In the genomic region with DNA sequence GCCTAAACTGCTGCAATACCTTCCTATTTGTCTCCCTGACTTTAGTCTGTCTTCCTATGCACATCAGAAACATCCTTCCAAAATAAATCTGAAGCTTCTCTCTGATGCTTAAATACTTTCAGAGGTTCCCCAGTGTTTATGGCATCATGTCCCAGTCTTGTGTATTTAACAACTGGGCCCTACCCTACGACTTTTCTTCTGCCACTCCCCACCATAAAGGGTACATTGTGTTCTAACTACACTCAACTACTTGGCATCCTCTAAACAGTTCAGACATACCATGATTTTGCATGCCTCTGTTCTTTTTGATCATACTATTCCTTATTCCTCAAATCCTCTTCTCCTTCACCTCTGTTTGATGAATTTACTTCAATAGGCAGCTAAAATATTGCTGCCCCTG, we compare ENCODE assay signal across 32 cellular contexts.
"Had no signal": no experiment of that assay in that cellular context is flagged by ENCODE, and none has a peak within 500 bp of the region (broad histone marks: within the 10 kb centered on the region; RNA-seq: fewer than 3 reads in every experiment).

No MANE protein-coding gene starts in this region.

- ATAC-seq: activated CD4-positive, alpha-beta T cell treated with anti-CD3 and anti-CD28 coated beads for 36 hours; activated CD8-positive, alpha-beta memory T cell treated with anti-CD3 and anti-CD28 coated beads, Interleukin-2, amount 10 ng/mL, durations not matched to agents 7 days and 5 days; activated CD8-positive, alpha-beta T cell treated with anti-CD3 and anti-CD28 coated beads, Interleukin-2, amount 10 ng/mL, durations not matched to agents 7 days and 5 days; activated naive CD8-positive, alpha-beta T cell treated with anti-CD3 and anti-CD28 coated beads, Interleukin-2, amount 50 U/mL, for 24 hours; esophagus mucosa; gastrocnemius medialis; T-helper 17 cell had no signal

- H3K27me3 ChIP-seq: ascending aorta, dorsolateral prefrontal cortex, gastrocnemius medialis had no signal

- H3K9me3 ChIP-seq: gastrocnemius medialis had no signal

- H3K4me1 ChIP-seq: ascending aorta, gastrocnemius medialis had no signal

- H3K36me3 Mint-ChIP-seq: activated CD8-positive, alpha-beta memory T cell treated with anti-CD3 and anti-CD28 coated beads, Interleukin-2, amount 10 ng/mL, durations not matched to agents 7 days and 5 days; activated naive CD8-positive, alpha-beta T cell treated with anti-CD3 and anti-CD28 coated beads for 36 hours; brain had no signal

- H3K36me3 ChIP-seq: ascending aorta, gastrocnemius medialis had no signal

- H3K27ac Mint-ChIP-seq: activated CD4-positive, alpha-beta memory T cell treated with anti-CD3 and anti-CD28 coated beads for 36 hours; activated CD4-positive, alpha-beta T cell treated with anti-CD3 and anti-CD28 coated beads for 36 hours; activated CD4-positive, alpha-beta T cell treated with anti-CD3 and anti-CD28 coated beads, Interleukin-2, amount 10 ng/mL, durations not matched to agents 24 days and 14 days; activated CD8-positive, alpha-beta memory T cell treated with anti-CD3 and anti-CD28 coated beads, Interleukin-2, amount 10 ng/mL, durations not matched to agents 7 days and 5 days; activated CD8-positive, alpha-beta T cell treated with anti-CD3 and anti-CD28 coated beads, Interleukin-2, amount 10 ng/mL, durations not matched to agents 7 days and 5 days; activated naive CD4-positive, alpha-beta T cell treated with anti-CD3 and anti-CD28 coated beads for 36 hours; activated naive CD4-positive, alpha-beta T cell treated with anti-CD3 and anti-CD28 coated beads, Interleukin-2, amount 50 U/mL, for 24 hours; activated naive CD8-positive, alpha-beta T cell treated with anti-CD3 and anti-CD28 coated beads for 36 hours; activated naive CD8-positive, alpha-beta T cell treated with anti-CD3 and anti-CD28 coated beads, Interleukin-2, amount 50 U/mL, for 24 hours; activated T-helper 1 cell treated with anti-CD3 and anti-CD28 coated beads, Interleukin-12 subunit alpha, Interleukin-12 subunit beta, Interleukin-2, Interleukin-4 antibody, amounts not matched to agents 30 ng/mL and 10 ng/mL and 1 ng/mL, durations not matched to agents 14 hours and 24 hours and 36 hours; activated T-helper 2 cell treated with anti-CD3 and anti-CD28 coated beads, Interferon-gamma antibody, Interleukin-2, Interleukin-4, amounts not matched to agents 10 μg/mL and 5 μg/mL and 100 μg/mL, durations not matched to agents 14 hours and 24 hours and 36 hours; brain; dendritic cell treated with granulocyte-macrophage colony-stimulating factor and Interleukin-4, amounts not matched to agents 40 ng/mL and 50 ng/mL, for 4 days; endodermal cell; T-helper 17 cell; T-helper 2 cell treated with Interferon-gamma antibody and Interleukin-4, amounts not matched to agents 5 μg/mL and 100 μg/mL, for 36 hours had no signal

- H3K4me1 Mint-ChIP-seq: activated CD4-positive, alpha-beta T cell treated with anti-CD3 and anti-CD28 coated beads for 36 hours; activated CD4-positive, alpha-beta T cell treated with anti-CD3 and anti-CD28 coated beads, Interleukin-2, amount 10 ng/mL, durations not matched to agents 24 days and 14 days; activated CD8-positive, alpha-beta memory T cell treated with anti-CD3 and anti-CD28 coated beads, Interleukin-2, amount 10 ng/mL, durations not matched to agents 7 days and 5 days; activated naive CD4-positive, alpha-beta T cell treated with anti-CD3 and anti-CD28 coated beads, Interleukin-2, amount 50 U/mL, for 24 hours; activated naive CD8-positive, alpha-beta T cell treated with anti-CD3 and anti-CD28 coated beads for 36 hours; brain; central memory CD8-positive, alpha-beta T cell; T-helper 17 cell had no signal

- H3K9me3 Mint-ChIP-seq: activated CD4-positive, alpha-beta T cell treated with anti-CD3 and anti-CD28 coated beads, Interleukin-2, amount 10 ng/mL, durations not matched to agents 24 days and 14 days; activated naive CD8-positive, alpha-beta T cell treated with anti-CD3 and anti-CD28 coated beads, Interleukin-2, amount 50 U/mL, for 24 hours; activated T-helper 1 cell treated with anti-CD3 and anti-CD28 coated beads, Interleukin-12 subunit alpha, Interleukin-12 subunit beta, Interleukin-2, Interleukin-4 antibody, amounts not matched to agents 30 ng/mL and 10 ng/mL and 1 ng/mL, durations not matched to agents 14 hours and 24 hours and 36 hours; activated T-helper 2 cell treated with anti-CD3 and anti-CD28 coated beads, Interferon-gamma antibody, Interleukin-2, Interleukin-4, amounts not matched to agents 10 μg/mL and 5 μg/mL and 100 μg/mL, durations not matched to agents 14 hours and 24 hours and 36 hours; dendritic cell treated with granulocyte-macrophage colony-stimulating factor and Interleukin-4, amounts not matched to agents 40 ng/mL and 50 ng/mL, for 4 days; T-helper 2 cell treated with Interferon-gamma antibody and Interleukin-4, amounts not matched to agents 5 μg/mL and 100 μg/mL, for 36 hours had no signal

- H3K27ac ChIP-seq: ascending aorta, coronary artery, dorsolateral prefrontal cortex, gastrocnemius medialis had no signal

- H3K4me3 Mint-ChIP-seq: activated CD4-positive, alpha-beta memory T cell treated with anti-CD3 and anti-CD28 coated beads for 36 hours; activated CD4-positive, alpha-beta T cell treated with anti-CD3 and anti-CD28 coated beads for 36 hours; activated CD4-positive, alpha-beta T cell treated with anti-CD3 and anti-CD28 coated beads, Interleukin-2, amount 10 ng/mL, durations not matched to agents 24 days and 14 days; activated CD8-positive, alpha-beta memory T cell treated with anti-CD3 and anti-CD28 coated beads, Interleukin-2, amount 10 ng/mL, durations not matched to agents 7 days and 5 days; activated CD8-positive, alpha-beta T cell treated with anti-CD3 and anti-CD28 coated beads, Interleukin-2, amount 10 ng/mL, durations not matched to agents 7 days and 5 days; activated naive CD4-positive, alpha-beta T cell treated with anti-CD3 and anti-CD28 coated beads for 36 hours; activated naive CD4-positive, alpha-beta T cell treated with anti-CD3 and anti-CD28 coated beads, Interleukin-2, amount 50 U/mL, for 24 hours; activated naive CD8-positive, alpha-beta T cell treated with anti-CD3 and anti-CD28 coated beads for 36 hours; activated naive CD8-positive, alpha-beta T cell treated with anti-CD3 and anti-CD28 coated beads, Interleukin-2, amount 50 U/mL, for 24 hours; activated T-helper 1 cell treated with anti-CD3 and anti-CD28 coated beads, Interleukin-12 subunit alpha, Interleukin-12 subunit beta, Interleukin-2, Interleukin-4 antibody, amounts not matched to agents 30 ng/mL and 10 ng/mL and 1 ng/mL, durations not matched to agents 14 hours and 24 hours and 36 hours; brain; central memory CD8-positive, alpha-beta T cell; dendritic cell treated with granulocyte-macrophage colony-stimulating factor and Interleukin-4, amounts not matched to agents 40 ng/mL and 50 ng/mL, for 4 days; endodermal cell; T-helper 17 cell; T-helper 2 cell treated with Interferon-gamma antibody and Interleukin-4, amounts not matched to agents 5 μg/mL and 100 μg/mL, for 36 hours had no signal

- DNase-seq: activated CD4-positive, alpha-beta memory T cell treated with anti-CD3 and anti-CD28 coated beads for 36 hours; activated CD4-positive, alpha-beta T cell treated with anti-CD3 and anti-CD28 coated beads for 36 hours; activated CD4-positive, alpha-beta T cell treated with anti-CD3 and anti-CD28 coated beads, Interleukin-2, amount 10 ng/mL, durations not matched to agents 24 days and 14 days; activated CD4-positive, CD25-positive, alpha-beta regulatory T cell; activated CD4-positive, CD25-positive, alpha-beta regulatory T cell treated with anti-CD3 and anti-CD28 coated beads, Interleukin-2, amount 50 U/mL, for 72 hours; activated CD8-positive, alpha-beta memory T cell treated with anti-CD3 and anti-CD28 coated beads, Interleukin-2, amount 10 ng/mL, durations not matched to agents 7 days and 5 days; activated CD8-positive, alpha-beta memory T cell treated with anti-CD3 and anti-CD28 coated beads, Interleukin-2, amount 50 U/mL, for 4 hours; activated CD8-positive, alpha-beta T cell treated with anti-CD3 and anti-CD28 coated beads, Interleukin-2, amount 10 ng/mL, durations not matched to agents 7 days and 5 days; activated effector memory CD4-positive, alpha-beta T cell treated with anti-CD3 and anti-CD28 coated beads, Interleukin-2, amount 50 U/mL, for 16 hours; activated naive CD4-positive, alpha-beta T cell treated with anti-CD3 and anti-CD28 coated beads for 36 hours; activated naive CD8-positive, alpha-beta T cell treated with anti-CD3 and anti-CD28 coated beads for 36 hours; activated naive CD8-positive, alpha-beta T cell treated with anti-CD3 and anti-CD28 coated beads, Interleukin-2, amount 50 U/mL, for 24 hours; activated T-cell treated with anti-CD3 and anti-CD28 coated beads, Interleukin-2, amount 50 U/mL, for 1 hour; activated T-cell treated with anti-CD3 and anti-CD28 coated beads, Interleukin-2, amount 50 U/mL, for 48 hours; dorsolateral prefrontal cortex; effector memory CD4-positive, alpha-beta T cell; endodermal cell; foreskin fibroblast; gastrocnemius medialis; T-helper 1 cell; T-helper 17 cell; T1000 had no signal

- H3K4me3 ChIP-seq: ascending aorta, coronary artery, dorsolateral prefrontal cortex, gastrocnemius medialis had no signal
